Comparison of ENCODE assay signal across 9 cellular contexts in genomic region chr12:53222170-53223005, GRCh38. TPM values are rescaled to one million over a fixed set of nuclear protein-coding genes. Genes with fewer than 3 reads are reported as not detected.
DNase-seq lines count a peak whose midpoint lies in the region; ATAC-seq, FAIRE-seq and TF ChIP-seq lines count a peak whose summit lies in the region.
"Had no signal": no experiment of that assay in that cellular context is flagged by ENCODE, and none has a peak within 500 bp of the region (broad histone marks: within the 10 kb centered on the region; RNA-seq: fewer than 3 reads in every experiment).

No MANE protein-coding gene starts in this region.

- peak overlapping the region; percentile 69 for H3K4me3 Mint-ChIP-seq in activated naive CD4-positive, alpha-beta T cell treated with anti-CD3 and anti-CD28 coated beads, Interleukin-2, amount 10 ng/mL, durations not matched to agents 7 days and 5 days
- peak overlapping the region; percentile 75 for H3K4me3 Mint-ChIP-seq in memory B cell

- no peak for TF ChIP-seq CTCF in astrocyte of the spinal cord (IDR thresholded peaks at IDR 0.05; ENCODE audit: low read depth, low read length)
- TF ChIP-seq CTCF in upper lobe of right lung (IDR thresholded peaks at IDR 0.05), result no peak
- TF ChIP-seq CTCF in D721Med (IDR thresholded peaks at IDR 0.05; ENCODE audit: insufficient read depth, missing control alignments), result no peak

- in situ Hi-C loops in astrocyte of the spinal cord (cut with HindIII; ENCODE audit: low sequenced_read_pairs), result no loop called here

- peaks cover 76% of the 10 kb centered on the region for H3K4me1 Mint-ChIP-seq in activated naive CD4-positive, alpha-beta T cell treated with anti-CD3 and anti-CD28 coated beads, Interleukin-2, amount 10 ng/mL, durations not matched to agents 7 days and 5 days
- peaks cover 22% of the 10 kb centered on the region for H3K4me1 Mint-ChIP-seq in memory B cell

- peak overlapping the region; percentile 26 for H3K4me3 ChIP-seq in astrocyte of the spinal cord (ENCODE audit: low read depth, low read length)
- peak overlapping the region; percentile 79 for H3K4me3 ChIP-seq in upper lobe of right lung

- H3K27ac ChIP-seq in upper lobe of right lung, result peak overlapping the region; percentile 99

- FAIRE-seq in D721Med (lab: Jason Lieb, UNC), result no peak
- FAIRE-seq: G401.6 had no signal

- H3K36me3 Mint-ChIP-seq in activated naive CD4-positive, alpha-beta T cell treated with anti-CD3 and anti-CD28 coated beads, Interleukin-2, amount 10 ng/mL, durations not matched to agents 7 days and 5 days, result peaks cover 16% of the 10 kb centered on the region
- no peaks in the 10 kb centered on the region for H3K36me3 Mint-ChIP-seq in memory B cell

- intact Hi-C loops in upper lobe of right lung (cut with DNase I), result no loop called here

- peaks cover 51% of the 10 kb centered on the region for H3K4me1 ChIP-seq in upper lobe of right lung

- no peaks in the 10 kb centered on the region for H3K9me3 ChIP-seq in upper lobe of right lung

- peak overlapping the region; percentile 88 for H3K27ac Mint-ChIP-seq in activated naive CD4-positive, alpha-beta T cell treated with anti-CD3 and anti-CD28 coated beads, Interleukin-2, amount 10 ng/mL, durations not matched to agents 7 days and 5 days
- H3K27ac Mint-ChIP-seq in memory B cell, result peak overlapping the region; percentile 94

- ATAC-seq in memory B cell (ENCODE audit: low read depth) (no peak), upper lobe of right lung (no peak)

- H3K27me3 ChIP-seq in upper lobe of right lung, result no peaks in the 10 kb centered on the region

- H3K27me3 Mint-ChIP-seq in activated naive CD4-positive, alpha-beta T cell treated with anti-CD3 and anti-CD28 coated beads, Interleukin-2, amount 10 ng/mL, durations not matched to agents 7 days and 5 days, result peaks cover 15% of the 10 kb centered on the region
- no peaks in the 10 kb centered on the region for H3K27me3 Mint-ChIP-seq in memory B cell

- no peaks in the 10 kb centered on the region for H3K9me3 Mint-ChIP-seq in activated naive CD4-positive, alpha-beta T cell treated with anti-CD3 and anti-CD28 coated beads, Interleukin-2, amount 10 ng/mL, durations not matched to agents 7 days and 5 days
- no peaks in the 10 kb centered on the region for H3K9me3 Mint-ChIP-seq in memory B cell

- CTCF ChIA-PET in activated naive CD4-positive, alpha-beta T cell treated with anti-CD3 and anti-CD28 coated beads, Interleukin-2, amount 10 ng/mL, durations not matched to agents 7 days and 5 days (lab: Charles Lee), result interaction anchor here (0.9 to 2.5 kb wide), 3 partner anchors 9 to 29 kb away, joined by 3 to 11 read pairs (median 6); no protein-coding TSS in a partner anchor

- no peak for DNase-seq in activated naive CD4-positive, alpha-beta T cell treated with anti-CD3 and anti-CD28 coated beads, Interleukin-2, amount 10 ng/mL, durations not matched to agents 7 days and 5 days
- DNase-seq in activated naive CD4-positive, alpha-beta T cell treated with anti-CD3 and anti-CD28 coated beads, Interleukin-2, amount 50 U/mL, for 16 hours, result no peak
- DNase-seq in astrocyte of the spinal cord (ENCODE audit: low read depth, low spot score), result no peak
- DNase-seq in memory B cell (ENCODE audit: low spot score in 2 of 2), result no peak
- no peak for DNase-seq in upper lobe of right lung
- no peak for DNase-seq in ecto neural progenitor cell (ENCODE audit: low spot score)
- no peak for DNase-seq in Kasumi-1 (lab: John Stamatoyannopoulos, UW)
- no peak for DNase-seq in D721Med (ENCODE audit: insufficient read length, low spot score)

- H3K36me3 ChIP-seq in upper lobe of right lung, result no peaks in the 10 kb centered on the region

RNA-seq across cellular contexts. Expression of gene RARG, which starts 9.6 kb away (rescaled TPM):
- total RNA-seq in upper lobe of right lung, result 23.8 TPM

RNA-seq across cellular contexts. Expression of gene ITGB7, which starts 15.3 kb away (rescaled TPM):
- 7.7 TPM for total RNA-seq in upper lobe of right lung

RNA-seq across cellular contexts. Expression of gene CSAD, which starts 41.7 kb away (rescaled TPM):
- 41.7 TPM for total RNA-seq in upper lobe of right lung

RNA-seq across cellular contexts. Expression of gene ZNF740, which starts 41.9 kb away (rescaled TPM):
- 46.8 TPM for total RNA-seq in upper lobe of right lung

RNA-seq across cellular contexts. Expression of gene ESPL1, which starts 45.7 kb away (rescaled TPM):
- total RNA-seq in upper lobe of right lung, result 0.35 TPM
